9 cellular contexts compared by ENCODE assay signal in the genomic region with DNA sequence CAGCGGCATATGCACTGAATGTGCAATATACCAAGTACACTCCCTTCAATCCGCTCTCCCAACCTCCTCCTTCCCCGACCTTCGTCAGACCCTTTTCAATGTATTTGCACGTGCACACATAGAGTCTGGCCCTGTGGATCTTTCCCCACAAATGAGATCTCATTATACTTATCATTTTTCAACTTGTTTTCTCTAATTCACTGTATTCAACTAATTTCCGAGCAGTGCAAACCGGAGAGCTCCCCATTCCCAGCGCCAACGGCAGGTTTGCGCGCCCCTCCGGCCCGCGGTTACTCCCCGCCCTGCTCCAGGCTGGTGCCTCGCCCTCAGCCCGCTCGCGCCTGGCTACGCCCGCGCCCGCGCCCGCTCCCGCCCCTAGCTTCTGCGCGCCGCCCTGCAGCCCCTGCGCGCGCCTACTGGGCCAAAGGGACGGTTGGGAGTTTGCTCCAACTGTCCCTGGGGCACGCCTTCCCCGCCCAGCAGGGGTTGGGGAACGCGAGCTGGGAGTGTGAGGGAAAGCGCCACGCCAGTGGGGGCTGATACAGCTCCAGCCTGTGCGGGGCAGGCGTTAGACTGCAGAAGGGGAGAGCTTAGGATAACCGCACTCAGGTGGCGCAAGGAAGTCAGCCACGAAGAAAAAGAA. TPM values are rescaled to one million over a fixed set of nuclear protein-coding genes. Genes with fewer than 3 reads are reported as not detected.
DNase-seq lines count a peak whose midpoint lies in the region; ATAC-seq lines count a peak whose summit lies in the region.
"Had no signal": no experiment of that assay in that cellular context is flagged by ENCODE, and none has a peak within 500 bp of the region (broad histone marks: within the 10 kb centered on the region; RNA-seq: fewer than 3 reads in every experiment).

No MANE protein-coding gene starts in this region.

- peak overlapping the region; percentile 37 for H3K4me3 ChIP-seq in right cardiac atrium (ENCODE audit: low read length)
- H3K4me3 ChIP-seq in skeletal muscle satellite cell (ENCODE audit: low read length) = peak overlapping the region; percentile 54

- ATAC-seq in right cardiac atrium (peak; percentile 62 to 70), HG02852 (IDR thresholded peaks at IDR 0.05; ENCODE audit: unreplicated experiment) (no peak)

- DNase-seq in activated gamma-delta T cell (lab: John Stamatoyannopoulos, UW) (peak; percentile 21), activated gamma-delta T cell treated with Interleukin-2 at 50 U/mL for 16 hours (no peak), NCI-H345 (lab: John Stamatoyannopoulos, UW) (peak; percentile 84), right cardiac atrium (peak; percentile 36 to 64 (median 59)), Ammon's horn (ENCODE audit: low spot score) (no peak)
- no peak for DNase-seq in activated T-helper 2 cell treated with anti-CD3 and anti-CD28 coated beads, Interferon-gamma antibody, Interleukin-2, Interleukin-4, amounts not matched to agents 10 μg/mL and 5 μg/mL and 100 μg/mL, durations not matched to agents 14 hours and 24 hours and 36 hours (ENCODE audit: low spot score)

- peaks cover 33% of the 10 kb centered on the region for H3K4me1 Mint-ChIP-seq in activated T-helper 2 cell treated with anti-CD3 and anti-CD28 coated beads, Interferon-gamma antibody, Interleukin-2, Interleukin-4, amounts not matched to agents 10 μg/mL and 5 μg/mL and 100 μg/mL, durations not matched to agents 14 hours and 24 hours and 36 hours (ENCODE audit: low read depth)

- no peak overlapping the region for H3K27ac Mint-ChIP-seq in activated T-helper 2 cell treated with anti-CD3 and anti-CD28 coated beads, Interferon-gamma antibody, Interleukin-2, Interleukin-4, amounts not matched to agents 10 μg/mL and 5 μg/mL and 100 μg/mL, durations not matched to agents 14 hours and 24 hours and 36 hours

- H3K27ac ChIP-seq in right cardiac atrium (ENCODE audit: low read length) = no peak overlapping the region

- H3K9me3 ChIP-seq in right cardiac atrium (ENCODE audit: control insufficient read depth, low read length) (no peaks in the 10 kb centered on the region), skeletal muscle satellite cell (replicated peaks; ENCODE audit: low read length) (no peaks in the 10 kb centered on the region)

- H3K9me3 Mint-ChIP-seq in activated T-helper 2 cell treated with anti-CD3 and anti-CD28 coated beads, Interferon-gamma antibody, Interleukin-2, Interleukin-4, amounts not matched to agents 10 μg/mL and 5 μg/mL and 100 μg/mL, durations not matched to agents 14 hours and 24 hours and 36 hours = no peaks in the 10 kb centered on the region

- H3K4me2 ChIP-seq in skeletal muscle satellite cell (ENCODE audit: low read length) = peak overlapping the region; percentile 73

- H3K4me3 Mint-ChIP-seq in activated T-helper 2 cell treated with anti-CD3 and anti-CD28 coated beads, Interferon-gamma antibody, Interleukin-2, Interleukin-4, amounts not matched to agents 10 μg/mL and 5 μg/mL and 100 μg/mL, durations not matched to agents 14 hours and 24 hours and 36 hours (ENCODE audit: low read depth) = peak overlapping the region; percentile 64

- no peaks in the 10 kb centered on the region for H3K4me1 ChIP-seq in right cardiac atrium (ENCODE audit: control insufficient read depth, insufficient read depth, low read length)
- H3K4me1 ChIP-seq in skeletal muscle satellite cell (ENCODE audit: control insufficient read depth, insufficient read depth, low read length) = peaks cover 25% of the 10 kb centered on the region

- intact Hi-C loops in activated T-helper 2 cell treated with anti-CD3 and anti-CD28 coated beads, Interferon-gamma antibody, Interleukin-2, Interleukin-4, amounts not matched to agents 10 μg/mL and 5 μg/mL and 100 μg/mL, durations not matched to agents 14 hours and 24 hours and 36 hours (cut with micrococcal nuclease) = no loop called here
- intact Hi-C loops in right cardiac atrium (cut with DNase I) = loop anchor here in 1 of 4 donors (10.0 kb wide), 1 partner anchor 59 kb away; a partner anchor contains a TSS

- H3K27me3 Mint-ChIP-seq in activated T-helper 2 cell treated with anti-CD3 and anti-CD28 coated beads, Interferon-gamma antibody, Interleukin-2, Interleukin-4, amounts not matched to agents 10 μg/mL and 5 μg/mL and 100 μg/mL, durations not matched to agents 14 hours and 24 hours and 36 hours (ENCODE audit: low read depth) = peaks cover 78% of the 10 kb centered on the region

- H3K36me3 ChIP-seq in skeletal muscle satellite cell (ENCODE audit: insufficient read depth, low read length) = no peaks in the 10 kb centered on the region

- 2% methylated on average over 44 of the region's 44 CpGs for WGBS in right cardiac atrium

- H3K27me3 ChIP-seq in right cardiac atrium (ENCODE audit: control insufficient read depth, insufficient read depth) = peaks cover 5% of the 10 kb centered on the region
- peaks cover 45% of the 10 kb centered on the region for H3K27me3 ChIP-seq in skeletal muscle satellite cell (ENCODE audit: control insufficient read depth, insufficient read depth, low read length)

- no peaks in the 10 kb centered on the region for H3K36me3 Mint-ChIP-seq in activated T-helper 2 cell treated with anti-CD3 and anti-CD28 coated beads, Interferon-gamma antibody, Interleukin-2, Interleukin-4, amounts not matched to agents 10 μg/mL and 5 μg/mL and 100 μg/mL, durations not matched to agents 14 hours and 24 hours and 36 hours (ENCODE audit: low read depth)

- H3K9ac ChIP-seq in skeletal muscle satellite cell (ENCODE audit: low read depth, low read length) = no peak overlapping the region

RNA-seq across cellular contexts. Expression of a gene that starts 3.3 kb away (rescaled TPM):
- total RNA-seq in activated T-helper 2 cell treated with anti-CD3 and anti-CD28 coated beads, Interferon-gamma antibody, Interleukin-2, Interleukin-4, amounts not matched to agents 10 μg/mL and 5 μg/mL and 100 μg/mL, durations not matched to agents 14 hours and 24 hours and 36 hours = 0.18 TPM in 1 of 2 replicates, not detected in the other
- total RNA-seq in right cardiac atrium = not detected
- polyA plus RNA-seq in right cardiac atrium = not detected
- not detected in 2 replicates for total RNA-seq in skeletal muscle satellite cell (2012; rRNA removed)
- polyA plus RNA-seq: adipose tissue had no signal

RNA-seq across cellular contexts. Expression of a gene that starts 16.3 kb away (rescaled TPM):
- total RNA-seq in activated T-helper 2 cell treated with anti-CD3 and anti-CD28 coated beads, Interferon-gamma antibody, Interleukin-2, Interleukin-4, amounts not matched to agents 10 μg/mL and 5 μg/mL and 100 μg/mL, durations not matched to agents 14 hours and 24 hours and 36 hours = not detected in 2 replicates
- total RNA-seq in right cardiac atrium = 10 to 100 TPM; 15.7 to 24.6 (median 19.2) TPM
- 17.7 TPM for polyA plus RNA-seq in right cardiac atrium
- 90.8 and 98.3 TPM in 2 replicates for total RNA-seq in skeletal muscle satellite cell (2012; rRNA removed)

RNA-seq across cellular contexts. Expression of a gene that starts 50.8 kb away (rescaled TPM):
- total RNA-seq in activated T-helper 2 cell treated with anti-CD3 and anti-CD28 coated beads, Interferon-gamma antibody, Interleukin-2, Interleukin-4, amounts not matched to agents 10 μg/mL and 5 μg/mL and 100 μg/mL, durations not matched to agents 14 hours and 24 hours and 36 hours = not detected in 2 replicates
- total RNA-seq in right cardiac atrium = not detected
- not detected for polyA plus RNA-seq in right cardiac atrium
- 0.25 TPM in 1 of 2 replicates, not detected in the other for total RNA-seq in skeletal muscle satellite cell (2012; rRNA removed)

RNA-seq across cellular contexts. Expression of a gene that starts 57.1 kb away (rescaled TPM):
- total RNA-seq in activated T-helper 2 cell treated with anti-CD3 and anti-CD28 coated beads, Interferon-gamma antibody, Interleukin-2, Interleukin-4, amounts not matched to agents 10 μg/mL and 5 μg/mL and 100 μg/mL, durations not matched to agents 14 hours and 24 hours and 36 hours = 0.27 TPM in 1 of 2 replicates, not detected in the other
- total RNA-seq in right cardiac atrium = under 1 TPM in 1 of 4 donors, not detected in 3; 0.14 TPM
- 0.11 TPM for polyA plus RNA-seq in right cardiac atrium
- 0.22 TPM in 1 of 2 replicates, not detected in the other for total RNA-seq in skeletal muscle satellite cell (2012; rRNA removed)

Comparison
In these comparisons a context has a peak if more than half of its experiments do, and no peak if none do; other contexts are left out.
1. DNase-seq: peak in activated gamma-delta T cell (single experiment), NCI-H345 (single experiment) and right cardiac atrium (3 of 3); none in activated gamma-delta T cell treated with Interleukin-2 at 50 U/mL for 16 hours (single experiment), activated T-helper 2 cell treated with anti-CD3 and anti-CD28 coated beads, Interferon-gamma antibody, Interleukin-2, Interleukin-4, amounts not matched to agents 10 μg/mL and 5 μg/mL and 100 μg/mL, durations not matched to agents 14 hours and 24 hours and 36 hours (single experiment) and Ammon's horn (single experiment).
2. RNA of a gene that starts 16.3 kb away (total RNA-seq): 15.7 to 24.6 TPM in right cardiac atrium; not detected in activated T-helper 2 cell treated with anti-CD3 and anti-CD28 coated beads, Interferon-gamma antibody, Interleukin-2, Interleukin-4, amounts not matched to agents 10 μg/mL and 5 μg/mL and 100 μg/mL, durations not matched to agents 14 hours and 24 hours and 36 hours; every median in the first group is over 10 times any median in the second.